ENCODE assay signal across 25 cellular contexts in genomic region chr7:29893351-29894005, GRCh38.
"Had no signal": no experiment of that assay in that cellular context is flagged by ENCODE, and none has a peak within 500 bp of the region (broad histone marks: within the 10 kb centered on the region; RNA-seq: fewer than 3 reads in every experiment).

No MANE protein-coding gene starts in this region.

- H3K9me3 ChIP-seq: ovary, right atrium auricular region, stomach, testis, thyroid gland, transverse colon, upper lobe of left lung, vagina had no signal

- H3K9ac ChIP-seq: neural progenitor cell had no signal

- H3K4me3 ChIP-seq: left ventricle myocardium inferior, lung, neural progenitor cell, ovary, right atrium auricular region, skin epidermis, stomach, testis, thyroid gland, transverse colon, upper lobe of left lung, vagina had no signal

- H3K4me1 ChIP-seq: left ventricle myocardium inferior, neural progenitor cell, right atrium auricular region, testis, thyroid gland, transverse colon, upper lobe of left lung, vagina had no signal

- ATAC-seq: natural killer cell; sciatic nerve; stimulated activated naive B cell treated with anti-CD40 and anti-IgM and Interleukin-4, amounts not matched to agents 10 μg/mL and 1 μg/mL and 100 μg/mL, for 72 hours; stimulated activated naive CD8-positive, alpha-beta T cell treated with anti-CD3 and anti-CD28 coated beads, Interleukin-15, Interleukin-2, amounts not matched to agents 100 U/mL and 50 U/mL, for 24 hours had no signal

- H3K36me3 ChIP-seq: left ventricle myocardium inferior, ovary, right atrium auricular region, thyroid gland, transverse colon, upper lobe of left lung, vagina had no signal

- DNase-seq: hypothalamus; islet precursor cell; left ventricle myocardium inferior; mesendoderm; naive B cell; natural killer cell; nephron progenitor cell; ovary; stimulated activated CD4-positive, alpha-beta T cell treated with anti-CD3 and anti-CD28 coated beads, Interleukin-12 subunit alpha, Interleukin-12 subunit beta, amount 100 ng/mL, for 4 hours; stimulated activated CD4-positive, alpha-beta T cell treated with anti-CD3 and anti-CD28 coated beads, Interleukin-15, amount 100 ng/mL, for 24 hours; stimulated activated CD4-positive, alpha-beta T cell treated with anti-CD3 and anti-CD28 coated beads, Interleukin-2, amount 100 ng/mL, for 24 hours; stimulated activated CD4-positive, alpha-beta T cell treated with anti-CD3 and anti-CD28 coated beads, Interleukin-4, amount 100 ng/mL, for 1 hour; stimulated activated naive B cell treated with anti-CD40 and anti-IgM and Interleukin-4, amounts not matched to agents 10 μg/mL and 1 μg/mL and 100 μg/mL, for 72 hours; stimulated activated naive CD8-positive, alpha-beta T cell treated with anti-CD3 and anti-CD28 coated beads, Interleukin-15, Interleukin-2, amounts not matched to agents 100 U/mL and 50 U/mL, for 24 hours; stomach; testis; thyroid gland; transverse colon; upper lobe of left lung had no signal

- H3K4me2 ChIP-seq: neural progenitor cell had no signal

- H3K27me3 ChIP-seq: neural progenitor cell, ovary, right atrium auricular region, stomach, testis, thyroid gland, transverse colon, upper lobe of left lung, vagina had no signal

- H2AFZ ChIP-seq: neural progenitor cell had no signal

- H3K27ac ChIP-seq: left ventricle myocardium inferior, neural progenitor cell, ovary, right atrium auricular region, skin epidermis, stomach, testis, thyroid gland, transverse colon, upper lobe of left lung, vagina had no signal
